ENCODE assay signal across 15 cellular contexts in genomic region chr22:47124451-47124881, GRCh38.
DNase-seq lines count a peak whose midpoint lies in the region; ATAC-seq and TF ChIP-seq lines count a peak whose summit lies in the region.
"Had no signal": no experiment of that assay in that cellular context is flagged by ENCODE, and none has a peak within 500 bp of the region (broad histone marks: within the 10 kb centered on the region; RNA-seq: fewer than 3 reads in every experiment).

No MANE protein-coding gene starts in this region.

- H3K27me3 ChIP-seq in RWPE2 (ENCODE audit: insufficient read depth, poor library complexity, severe bottlenecking), result no peaks in the 10 kb centered on the region
- H3K27me3 ChIP-seq: SJCRH30 had no signal

- no peak for ATAC-seq in natural killer cell treated with Interleukin-12 subunit alpha and Interleukin-12 subunit beta and Interleukin-15 and Interleukin-18, amount 100 ng/mL, for 72 hours
- ATAC-seq in natural killer cell (no peak), RWPE2 (ENCODE audit: low read depth) (no peak), mucosa of descending colon (no peak)

- H3K4me3 ChIP-seq in RWPE2 (ENCODE audit: severe bottlenecking), result no peak overlapping the region
- H3K4me3 ChIP-seq in mucosa of descending colon, result no peak overlapping the region
- H3K4me3 ChIP-seq: SJCRH30 had no signal

- peaks cover 5 to 8% of the 10 kb centered on the region in 2 donors for H3K4me1 Mint-ChIP-seq in natural killer cell treated with Interleukin-12 subunit alpha and Interleukin-12 subunit beta and Interleukin-15 and Interleukin-18, amount 100 ng/mL, for 72 hours (ENCODE audit: low read depth in 2 of 2)
- H3K4me1 Mint-ChIP-seq in natural killer cell, result peaks cover 10 to 16% of the 10 kb centered on the region in 2 donors
- no peaks in the 10 kb centered on the region for H3K4me1 Mint-ChIP-seq in activated T-helper 1 cell treated with anti-CD3 and anti-CD28 coated beads, Interleukin-12 subunit alpha, Interleukin-12 subunit beta, Interleukin-2, Interleukin-4 antibody, amounts not matched to agents 30 ng/mL and 10 ng/mL and 1 ng/mL, durations not matched to agents 14 hours and 24 hours and 36 hours (ENCODE audit: low read depth)
- H3K4me1 Mint-ChIP-seq in progenitor cell of endocrine pancreas (ENCODE audit: low read depth), result peaks cover 3% of the 10 kb centered on the region

- no peaks in the 10 kb centered on the region for H3K9me3 Mint-ChIP-seq in natural killer cell treated with Interleukin-12 subunit alpha and Interleukin-12 subunit beta and Interleukin-15 and Interleukin-18, amount 100 ng/mL, for 72 hours
- no peaks in the 10 kb centered on the region for H3K9me3 Mint-ChIP-seq in natural killer cell
- no peaks in the 10 kb centered on the region for H3K9me3 Mint-ChIP-seq in activated T-helper 1 cell treated with anti-CD3 and anti-CD28 coated beads, Interleukin-12 subunit alpha, Interleukin-12 subunit beta, Interleukin-2, Interleukin-4 antibody, amounts not matched to agents 30 ng/mL and 10 ng/mL and 1 ng/mL, durations not matched to agents 14 hours and 24 hours and 36 hours
- no peaks in the 10 kb centered on the region for H3K9me3 Mint-ChIP-seq in progenitor cell of endocrine pancreas (ENCODE audit: low read depth)
- H3K9me3 Mint-ChIP-seq: CD4-positive, CD25-positive, alpha-beta regulatory T cell had no signal

- no peak overlapping the region for H3K4me3 Mint-ChIP-seq in natural killer cell treated with Interleukin-12 subunit alpha and Interleukin-12 subunit beta and Interleukin-15 and Interleukin-18, amount 100 ng/mL, for 72 hours
- H3K4me3 Mint-ChIP-seq in natural killer cell, result no peak overlapping the region
- no peak overlapping the region for H3K4me3 Mint-ChIP-seq in activated T-helper 1 cell treated with anti-CD3 and anti-CD28 coated beads, Interleukin-12 subunit alpha, Interleukin-12 subunit beta, Interleukin-2, Interleukin-4 antibody, amounts not matched to agents 30 ng/mL and 10 ng/mL and 1 ng/mL, durations not matched to agents 14 hours and 24 hours and 36 hours
- H3K4me3 Mint-ChIP-seq in progenitor cell of endocrine pancreas (ENCODE audit: low read depth), result no peak overlapping the region
- H3K4me3 Mint-ChIP-seq: CD4-positive, CD25-positive, alpha-beta regulatory T cell had no signal

- no peaks in the 10 kb centered on the region for H3K36me3 ChIP-seq in RWPE2 (ENCODE audit: low read depth)
- no peaks in the 10 kb centered on the region for H3K36me3 ChIP-seq in mucosa of descending colon (ENCODE audit: low read depth)
- H3K36me3 ChIP-seq: SJCRH30 had no signal

- H3K9me3 ChIP-seq in RWPE2 (ENCODE audit: severe bottlenecking) (no peaks in the 10 kb centered on the region), mucosa of descending colon (no peaks in the 10 kb centered on the region)
- H3K9me3 ChIP-seq: SJCRH30 had no signal

- no peaks in the 10 kb centered on the region for H3K36me3 Mint-ChIP-seq in natural killer cell treated with Interleukin-12 subunit alpha and Interleukin-12 subunit beta and Interleukin-15 and Interleukin-18, amount 100 ng/mL, for 72 hours
- H3K36me3 Mint-ChIP-seq in natural killer cell (no peaks in the 10 kb centered on the region), progenitor cell of endocrine pancreas (ENCODE audit: insufficient read depth) (peaks cover 3% of the 10 kb centered on the region)
- no peaks in the 10 kb centered on the region for H3K36me3 Mint-ChIP-seq in activated T-helper 1 cell treated with anti-CD3 and anti-CD28 coated beads, Interleukin-12 subunit alpha, Interleukin-12 subunit beta, Interleukin-2, Interleukin-4 antibody, amounts not matched to agents 30 ng/mL and 10 ng/mL and 1 ng/mL, durations not matched to agents 14 hours and 24 hours and 36 hours (ENCODE audit: low read depth)

- no peaks in the 10 kb centered on the region for H3K27me3 Mint-ChIP-seq in natural killer cell treated with Interleukin-12 subunit alpha and Interleukin-12 subunit beta and Interleukin-15 and Interleukin-18, amount 100 ng/mL, for 72 hours
- H3K27me3 Mint-ChIP-seq in natural killer cell (ENCODE audit: low read depth in 2 of 2) (no peaks in the 10 kb centered on the region), progenitor cell of endocrine pancreas (no peaks in the 10 kb centered on the region)
- H3K27me3 Mint-ChIP-seq in activated T-helper 1 cell treated with anti-CD3 and anti-CD28 coated beads, Interleukin-12 subunit alpha, Interleukin-12 subunit beta, Interleukin-2, Interleukin-4 antibody, amounts not matched to agents 30 ng/mL and 10 ng/mL and 1 ng/mL, durations not matched to agents 14 hours and 24 hours and 36 hours (ENCODE audit: insufficient read depth), result no peaks in the 10 kb centered on the region
- H3K27me3 Mint-ChIP-seq: CD4-positive, CD25-positive, alpha-beta regulatory T cell had no signal

- H3K4me1 ChIP-seq in RWPE2 (ENCODE audit: insufficient read depth, poor library complexity, severe bottlenecking), result peaks cover 2% of the 10 kb centered on the region
- peaks cover under 1% of the 10 kb centered on the region for H3K4me1 ChIP-seq in mucosa of descending colon (ENCODE audit: low read depth)
- H3K4me1 ChIP-seq: SJCRH30 had no signal

- DNase-seq in natural killer cell treated with Interleukin-12 subunit alpha and Interleukin-12 subunit beta and Interleukin-15 and Interleukin-18, amount 100 ng/mL, for 72 hours (ENCODE audit: low spot score), result peak; percentile 56
- no peak for DNase-seq in natural killer cell
- DNase-seq in RWPE2 (ENCODE audit: low spot score), result peak; percentile 49
- peak in 2 of 3 donors; percentile 16 to 40 for DNase-seq in mucosa of descending colon
- no peak for DNase-seq in activated T-helper 1 cell treated with anti-CD3 and anti-CD28 coated beads, Interleukin-12 subunit alpha, Interleukin-12 subunit beta, Interleukin-2, Interleukin-4 antibody, amounts not matched to agents 30 ng/mL and 10 ng/mL and 1 ng/mL, durations not matched to agents 14 hours and 24 hours and 36 hours (ENCODE audit: low spot score)
- no peak for DNase-seq in progenitor cell of endocrine pancreas (ENCODE audit: low spot score, unreplicated experiment)
- no peak for DNase-seq in activated naive CD4-positive, alpha-beta T cell (lab: John Stamatoyannopoulos, UW)
- DNase-seq: ACHN; AML-193; Calu3; CD4-positive, CD25-positive, alpha-beta regulatory T cell; NCI-H187 treated with DMSO at 0.1 percent for 48 hours; NCI-H69; SJCRH30 had no signal

- H3K27ac ChIP-seq in RWPE2 (ENCODE audit: poor library complexity, severe bottlenecking), result no peak overlapping the region
- H3K27ac ChIP-seq: HL-60, SJCRH30 had no signal

- TF ChIP-seq CTCF in natural killer cell (IDR thresholded peaks at IDR 0.05) (no peak), RWPE2 (IDR thresholded peaks at IDR 0.05; ENCODE audit: poor library complexity, severe bottlenecking) (no peak), mucosa of descending colon (IDR thresholded peaks at IDR 0.05) (no peak), progenitor cell of endocrine pancreas (IDR thresholded peaks at IDR 0.05; ENCODE audit: unreplicated experiment) (no peak)

- intact Hi-C loops in natural killer cell (cut with micrococcal nuclease) (no loop called here), mucosa of descending colon (cut with DNase I, micrococcal nuclease) (no loop called here)
- intact Hi-C loops in activated T-helper 1 cell treated with anti-CD3 and anti-CD28 coated beads, Interleukin-12 subunit alpha, Interleukin-12 subunit beta, Interleukin-2, Interleukin-4 antibody, amounts not matched to agents 30 ng/mL and 10 ng/mL and 1 ng/mL, durations not matched to agents 14 hours and 24 hours and 36 hours (cut with micrococcal nuclease), result no loop called here

- H3K27ac Mint-ChIP-seq in natural killer cell treated with Interleukin-12 subunit alpha and Interleukin-12 subunit beta and Interleukin-15 and Interleukin-18, amount 100 ng/mL, for 72 hours, result no peak overlapping the region
- peak overlapping the region in 1 of 2 donors; percentile 33 for H3K27ac Mint-ChIP-seq in natural killer cell
- no peak overlapping the region for H3K27ac Mint-ChIP-seq in activated T-helper 1 cell treated with anti-CD3 and anti-CD28 coated beads, Interleukin-12 subunit alpha, Interleukin-12 subunit beta, Interleukin-2, Interleukin-4 antibody, amounts not matched to agents 30 ng/mL and 10 ng/mL and 1 ng/mL, durations not matched to agents 14 hours and 24 hours and 36 hours
- no peak overlapping the region for H3K27ac Mint-ChIP-seq in progenitor cell of endocrine pancreas
- H3K27ac Mint-ChIP-seq: CD4-positive, CD25-positive, alpha-beta regulatory T cell had no signal

Comparison
In these comparisons a context has a peak if more than half of its experiments do, and no peak if none do; other contexts are left out.
1. DNase-seq: peak in natural killer cell treated with Interleukin-12 subunit alpha and Interleukin-12 subunit beta and Interleukin-15 and Interleukin-18, amount 100 ng/mL, for 72 hours (single experiment), RWPE2 (single experiment) and mucosa of descending colon (2 of 3); none in natural killer cell (single experiment), activated T-helper 1 cell treated with anti-CD3 and anti-CD28 coated beads, Interleukin-12 subunit alpha, Interleukin-12 subunit beta, Interleukin-2, Interleukin-4 antibody, amounts not matched to agents 30 ng/mL and 10 ng/mL and 1 ng/mL, durations not matched to agents 14 hours and 24 hours and 36 hours (single experiment), progenitor cell of endocrine pancreas (single experiment) and activated naive CD4-positive, alpha-beta T cell (0 of 4).